16 cellular contexts compared by ENCODE assay signal in the genomic region with DNA sequence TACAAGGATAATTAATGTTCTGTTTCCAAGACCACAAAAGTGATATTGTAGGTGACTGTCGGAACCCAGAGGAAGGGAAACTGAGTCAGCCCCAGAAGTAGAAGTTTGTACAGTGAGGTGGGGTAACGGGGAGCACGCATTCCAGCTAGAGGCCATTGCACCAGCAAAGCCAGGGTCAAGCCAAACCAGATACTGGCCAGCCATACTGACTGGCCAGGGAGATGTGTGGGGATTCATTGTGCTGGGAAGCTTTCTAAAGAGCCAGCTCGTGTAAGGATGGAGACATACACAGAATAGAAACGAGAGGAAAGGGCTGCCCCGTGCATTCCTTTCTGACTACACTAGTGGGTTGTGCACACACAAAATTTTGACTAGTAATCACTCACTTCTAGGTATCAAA.
A peak's percentile ranks its signal among the peaks of the same experiment; 100 is the strongest.
DNase-seq lines count a peak whose midpoint lies in the region; ATAC-seq, FAIRE-seq and TF ChIP-seq lines count a peak whose summit lies in the region.
"Had no signal": no experiment of that assay in that cellular context is flagged by ENCODE, and none has a peak within 500 bp of the region (broad histone marks: within the 10 kb centered on the region; RNA-seq: fewer than 3 reads in every experiment).

No MANE protein-coding gene starts in this region.

- TF ChIP-seq POLR2A in gastroesophageal sphincter (IDR thresholded peaks at IDR 0.05) (no peak), tibial nerve (IDR thresholded peaks at IDR 0.05) (no peak)

- H3K9me3 ChIP-seq in adipocyte (ENCODE audit: control insufficient read depth, low read length) (no peaks in the 10 kb centered on the region), gastroesophageal sphincter (no peaks in the 10 kb centered on the region), tibial nerve (peaks cover 0 to 5% (median 0%) of the 10 kb centered on the region in 4 donors)

- H3K27ac ChIP-seq in gastroesophageal sphincter (peak overlapping the region; percentile 73 to 79 (median 76)), tibial nerve (peak overlapping the region; percentile 58 to 92 (median 84))
- H3K27ac ChIP-seq: C4-2B, KMS-11 had no signal

- no peak for DNase-seq in adipocyte (ENCODE audit: low read depth)
- peak; percentile 73 for DNase-seq in pons (ENCODE audit: low spot score)
- no peak for DNase-seq in tibial nerve (ENCODE audit: low spot score in 2 of 2)
- no peak for DNase-seq in activated naive CD4-positive, alpha-beta T cell treated with anti-CD3 and anti-CD28 coated beads, Interleukin-2, amount 50 U/mL, for 16 hours
- no peak for DNase-seq in HTR-8/SVneo (ENCODE audit: insufficient read length, low spot score)
- no peak for DNase-seq in SHP77 treated with DMSO at 0.1 percent for 48 hours (lab: John Stamatoyannopoulos, UW)
- DNase-seq: activated naive CD4-positive, alpha-beta T cell treated with Interleukin-2 at 50 U/mL for 16 hours; central memory CD4-positive, alpha-beta T cell; natural killer cell; NCI-H526; stimulated activated naive CD8-positive, alpha-beta T cell treated with anti-CD3 and anti-CD28 coated beads, Interleukin-15, amount 100 ng/mL, for 72 hours had no signal

- no peaks in the 10 kb centered on the region for H3K36me3 ChIP-seq in adipocyte (ENCODE audit: control insufficient read depth, insufficient read depth, low read length, severe bottlenecking)
- no peaks in the 10 kb centered on the region for H3K36me3 ChIP-seq in gastroesophageal sphincter
- H3K36me3 ChIP-seq in tibial nerve, result no peaks in the 10 kb centered on the region

- H3K4me3 ChIP-seq in adipocyte (ENCODE audit: low read length) (peak overlapping the region; percentile 75), gastroesophageal sphincter (peak overlapping the region in 1 of 2 donors; percentile 16), tibial nerve (no peak overlapping the region)

- H3K9ac ChIP-seq in adipocyte (ENCODE audit: low read length), result peak overlapping the region; percentile 76
- H3K9ac ChIP-seq: KMS-11 had no signal

- no peak for FAIRE-seq in HTR-8/SVneo (lab: Jason Lieb, UNC)

- TF ChIP-seq CTCF in gastroesophageal sphincter (IDR thresholded peaks at IDR 0.05) (no peak), tibial nerve (IDR thresholded peaks at IDR 0.05) (no peak)

- no peak for ATAC-seq in gastroesophageal sphincter
- no peak for ATAC-seq in HG02642 (IDR thresholded peaks at IDR 0.05; ENCODE audit: poor library complexity, unreplicated experiment)
- ATAC-seq: activated CD4-positive, CD25-positive, alpha-beta regulatory T cell treated with anti-CD3 and anti-CD28 coated beads, Interleukin-2, amount 50 U/mL, for 24 hours; natural killer cell; stimulated activated naive CD8-positive, alpha-beta T cell treated with anti-CD3 and anti-CD28 coated beads, Interleukin-15, amount 100 ng/mL, for 72 hours had no signal

- WGBS in gastroesophageal sphincter (ENCODE audit: low coverage in 1 of 2), 2 donors, result 60 to 61% methylated on average over 6 of the region's 6 CpGs
- WGBS in tibial nerve, 2 donors, result 52 to 54% methylated on average over 6 of the region's 6 CpGs

- peaks cover 35% of the 10 kb centered on the region for H3K4me1 ChIP-seq in adipocyte (ENCODE audit: control insufficient read depth, insufficient read depth, low read length)
- H3K4me1 ChIP-seq in gastroesophageal sphincter, result peaks cover 0 to 36% (median 0%) of the 10 kb centered on the region in 3 donors
- H3K4me1 ChIP-seq in tibial nerve, result peaks cover 0 to 38% (median 8%) of the 10 kb centered on the region in 4 donors

- H3K27me3 ChIP-seq in adipocyte (replicated peaks; ENCODE audit: control insufficient read depth, insufficient read depth, low read length) (no peaks in the 10 kb centered on the region), gastroesophageal sphincter (no peaks in the 10 kb centered on the region), tibial nerve (no peaks in the 10 kb centered on the region)

- TF ChIP-seq EP300 in gastroesophageal sphincter (IDR thresholded peaks at IDR 0.05) (no peak), tibial nerve (IDR thresholded peaks at IDR 0.05) (no peak)
